Comparison of ENCODE assay signal across 27 cellular contexts in genomic region chr14:64753374-64753773, GRCh38.
"Had no signal": no experiment of that assay in that cellular context is flagged by ENCODE, and none has a peak within 500 bp of the region (broad histone marks: within the 10 kb centered on the region; RNA-seq: fewer than 3 reads in every experiment).

No MANE protein-coding gene starts in this region.

- ATAC-seq: foreskin keratinocyte; gastroesophageal sphincter; heart left ventricle; mucosa of descending colon; stimulated activated effector memory CD8-positive, alpha-beta T cell treated with anti-CD3 and anti-CD28 coated beads, Interleukin-12 subunit alpha, Interleukin-12 subunit beta, amount 100 ng/mL, for 72 hours; stimulated activated naive CD8-positive, alpha-beta T cell treated with anti-CD3 and anti-CD28 coated beads, Interleukin-15, Interleukin-2, amounts not matched to agents 100 U/mL and 50 U/mL, for 24 hours had no signal

- H3K9me3 Mint-ChIP-seq: mesothelial cell of epicardium; naive B cell; stimulated activated effector memory CD8-positive, alpha-beta T cell treated with anti-CD3 and anti-CD28 coated beads, Interleukin-12 subunit alpha, Interleukin-12 subunit beta, amount 100 ng/mL, for 72 hours; type B pancreatic cell had no signal

- H3K27ac ChIP-seq: esophagus muscularis mucosa, foreskin keratinocyte, gastroesophageal sphincter, heart left ventricle, hepatocyte, prostate gland, right atrium auricular region, sigmoid colon, testis, tibial artery had no signal

- FAIRE-seq: colon, islet of Langerhans had no signal

- H3K4me1 Mint-ChIP-seq: naive B cell had no signal

- H3K27me3 ChIP-seq: foreskin keratinocyte, heart left ventricle, hepatocyte, right atrium auricular region, sigmoid colon, testis, tibial artery had no signal

- H3K36me3 ChIP-seq: prostate gland had no signal

- H3K79me2 ChIP-seq: hepatocyte had no signal

- H3K9me3 ChIP-seq: esophagus muscularis mucosa, gastroesophageal sphincter, heart left ventricle, mucosa of descending colon, prostate gland, right atrium auricular region, sigmoid colon, testis, tibial artery had no signal

- H3K27me3 Mint-ChIP-seq: type B pancreatic cell had no signal

- H3K27ac Mint-ChIP-seq: endodermal cell; mesothelial cell of epicardium; naive B cell; stimulated activated effector memory CD8-positive, alpha-beta T cell treated with anti-CD3 and anti-CD28 coated beads, Interleukin-12 subunit alpha, Interleukin-12 subunit beta, amount 100 ng/mL, for 72 hours; type B pancreatic cell had no signal

- H3K4me2 ChIP-seq: hepatocyte had no signal

- DNase-seq: effector CD8-positive, alpha-beta T cell; endodermal cell; foreskin keratinocyte; heart left ventricle; kidney glomerular epithelial cell; mesenchymal stem cell; mucosa of descending colon; naive B cell; nephron progenitor cell; nucleus accumbens; sigmoid colon; stimulated activated CD4-positive, alpha-beta T cell treated with anti-CD3 and anti-CD28 coated beads, Interleukin-2, amount 100 ng/mL, for 24 hours; stimulated activated CD4-positive, alpha-beta T cell treated with anti-CD3 and anti-CD28 coated beads, Interleukin-4, amount 100 ng/mL, for 24 hours; stimulated activated naive CD8-positive, alpha-beta T cell treated with anti-CD3 and anti-CD28 coated beads, Interleukin-15, Interleukin-2, amounts not matched to agents 100 U/mL and 50 U/mL, for 24 hours; substantia nigra; testis; tibial artery had no signal

- H3K4me3 ChIP-seq: esophagus muscularis mucosa, gastroesophageal sphincter, heart left ventricle, hepatocyte, mucosa of descending colon, prostate gland, right atrium auricular region, sigmoid colon, testis, tibial artery had no signal

- H3K36me3 Mint-ChIP-seq: naive B cell, type B pancreatic cell had no signal

- H3K4me1 ChIP-seq: prostate gland had no signal

- H2AFZ ChIP-seq: hepatocyte had no signal

- H3K4me3 Mint-ChIP-seq: endodermal cell; mesothelial cell of epicardium; naive B cell; nephron progenitor cell; stimulated activated effector memory CD8-positive, alpha-beta T cell treated with anti-CD3 and anti-CD28 coated beads, Interleukin-12 subunit alpha, Interleukin-12 subunit beta, amount 100 ng/mL, for 72 hours; type B pancreatic cell had no signal
